ENCODE assay signal across 11 cellular contexts in the genomic region with DNA sequence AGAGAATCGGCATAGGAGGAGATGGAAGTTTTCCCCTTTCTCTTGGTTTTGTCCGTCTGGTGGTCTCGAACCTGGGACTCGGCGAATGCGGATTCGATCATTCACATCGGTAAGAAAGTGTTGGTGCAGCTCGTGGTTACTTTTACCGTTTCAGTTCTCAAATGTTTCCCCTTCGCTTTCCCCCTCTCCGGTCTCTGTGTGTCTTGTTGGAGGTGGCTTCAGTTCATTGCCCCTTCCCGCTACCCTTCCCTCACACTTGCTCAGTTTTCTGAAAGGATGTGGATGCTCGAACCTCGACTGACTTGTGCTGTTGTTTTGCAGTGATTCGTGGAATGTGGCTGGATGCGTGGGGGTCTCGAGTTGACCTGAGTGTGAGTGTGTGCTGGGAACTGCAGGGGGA. TPM values are rescaled to one million over a fixed set of nuclear protein-coding genes. Genes with fewer than 3 reads are reported as not detected.
A peak's percentile ranks its signal among the peaks of the same experiment; 100 is the strongest.
DNase-seq lines count a peak whose midpoint lies in the region; ATAC-seq and TF ChIP-seq lines count a peak whose summit lies in the region.
"Had no signal": no experiment of that assay in that cellular context is flagged by ENCODE, and none has a peak within 500 bp of the region (broad histone marks: within the 10 kb centered on the region; RNA-seq: fewer than 3 reads in every experiment).

No MANE protein-coding gene starts in this region.

- peak overlapping the region; percentile 88 for H3K4me3 Mint-ChIP-seq in nephron progenitor cell
- H3K4me3 Mint-ChIP-seq: activated B cell treated with CpG ODN at 0.5 μM for 24 hours had no signal

- H3K4me1 Mint-ChIP-seq in nephron progenitor cell = peaks cover 30% of the 10 kb centered on the region

- no peaks in the 10 kb centered on the region for H3K9me3 Mint-ChIP-seq in nephron progenitor cell
- H3K9me3 Mint-ChIP-seq: activated B cell treated with CpG ODN at 0.5 μM for 24 hours had no signal

- intact Hi-C loops in left colon (cut with DNase I, micrococcal nuclease) = no loop called here

- no peak for ATAC-seq in GM18502 (IDR thresholded peaks at IDR 0.05; ENCODE audit: poor library complexity, unreplicated experiment)
- no peak for ATAC-seq in left colon
- ATAC-seq in GM18517 (IDR thresholded peaks at IDR 0.05; ENCODE audit: unreplicated experiment) = no peak

- H3K36me3 Mint-ChIP-seq in nephron progenitor cell (ENCODE audit: low read depth) = no peaks in the 10 kb centered on the region

- no peak for TF ChIP-seq CTCF in coronary artery (IDR thresholded peaks at IDR 0.05)
- TF ChIP-seq CTCF in nephron progenitor cell (IDR thresholded peaks at IDR 0.05) = no peak

- POLR2A ChIA-PET in HEK293T (lab: Yijun Ruan, JAX) = interaction anchor here (1.5 kb wide), 1 partner anchor 11 kb away, joined by 3 read pairs; no protein-coding TSS in a partner anchor

- H3K27ac ChIP-seq in coronary artery = no peak overlapping the region
- H3K27ac ChIP-seq: vagina had no signal

- DNase-seq in AG20443 (ENCODE audit: low spot score) (peak; percentile 6), HEK293T (ENCODE audit: extremely low spot score) (peak; percentile 19), coronary artery (ENCODE audit: low spot score) (no peak), nephron progenitor cell (peak; percentile 30), left colon (no peak), NCI-H2107 (lab: John Stamatoyannopoulos, UW) (no peak)
- DNase-seq: activated B cell treated with CpG ODN at 0.5 μM for 24 hours; effector CD8-positive, alpha-beta T cell had no signal

- CTCF ChIA-PET in HEK293T (lab: Yijun Ruan, JAX) = no interaction called here

- H3K27me3 Mint-ChIP-seq in nephron progenitor cell (ENCODE audit: low read depth, poor library complexity) = peaks cover 57% of the 10 kb centered on the region

- no peak overlapping the region for H3K27ac Mint-ChIP-seq in nephron progenitor cell
- H3K27ac Mint-ChIP-seq: activated B cell treated with CpG ODN at 0.5 μM for 24 hours had no signal

- H3K4me3 ChIP-seq in coronary artery = peak overlapping the region; percentile 65

TF ChIP-seq in HEK293T, 16 proteins besides CTCF, POLR2A, EP300 and RAD21:
- TF ChIP-seq FOXM1 (IDR thresholded peaks at IDR 0.05; ENCODE audit: borderline replicate concordance) = no peak
- no peak for TF ChIP-seq FOXK2 (IDR thresholded peaks at IDR 0.05)
- no peak for TF ChIP-seq LEF1 (IDR thresholded peaks at IDR 0.05; ENCODE audit: borderline replicate concordance)
- no peak for TF ChIP-seq ZNF384 (IDR thresholded peaks at IDR 0.05)
- no peak for TF ChIP-seq L3MBTL2 (conservative IDR thresholded peaks at IDR 0.05)

RNA-seq across cellular contexts. Expression of gene GRID2, which starts 0.9 kb away (rescaled TPM):
- not detected for total RNA-seq in left colon
- total RNA-seq: activated B cell treated with CpG ODN at 0.5 μM for 24 hours, vagina had no signal

Comparison
In these comparisons a context has a peak if more than half of its experiments do, and no peak if none do; other contexts are left out.
1. DNase-seq: peak in AG20443 (single experiment), HEK293T (single experiment) and nephron progenitor cell (single experiment); none in coronary artery (single experiment), left colon (0 of 2) and NCI-H2107 (single experiment).